15 cellular contexts compared by ENCODE assay signal in genomic region chr7:157399086-157399687, GRCh38.
DNase-seq lines count a peak whose midpoint lies in the region; ATAC-seq, FAIRE-seq and TF ChIP-seq lines count a peak whose summit lies in the region.
"Had no signal": no experiment of that assay in that cellular context is flagged by ENCODE, and none has a peak within 500 bp of the region (broad histone marks: within the 10 kb centered on the region; RNA-seq: fewer than 3 reads in every experiment).

No MANE protein-coding gene starts in this region.

- H3K27ac ChIP-seq in VCaP (peak overlapping the region; percentile 24; the same call in 1 of the 2 replicates), hepatocyte (peak overlapping the region; percentile 79), skeletal muscle tissue (ENCODE audit: low read depth, low read length) (peak overlapping the region; percentile 69), small intestine (ENCODE audit: low read depth in 1 of 2, low read length in 1 of 2) (peak overlapping the region in 1 of 2 donors; percentile 14)
- H3K27ac ChIP-seq: neural progenitor cell had no signal

- ATAC-seq in GM18861 (IDR thresholded peaks at IDR 0.05; ENCODE audit: unreplicated experiment) (no peak), GM21825 (IDR thresholded peaks at IDR 0.05; ENCODE audit: unreplicated experiment) (no peak)
- ATAC-seq: Panc1 had no signal

- peaks cover 19% of the 10 kb centered on the region for H3K4me1 Mint-ChIP-seq in Caco-2 (ENCODE audit: low read depth, unreplicated experiment)

- TF ChIP-seq CTCF in Caco-2 (IDR thresholded peaks at IDR 0.05; ENCODE audit: insufficient read depth in 1 of 2, low read depth in 1 of 2, low read length in 1 of 2, severe bottlenecking in 1 of 2, unreplicated experiment in 1 of 2) (no peak), VCaP (conservative IDR thresholded peaks at IDR 0.05) (no peak), hepatocyte (IDR thresholded peaks at IDR 0.05; ENCODE audit: poor library complexity) (no peak)

- H2AFZ ChIP-seq in hepatocyte: no peak overlapping the region
- H2AFZ ChIP-seq: neural progenitor cell had no signal

- H3K27ac Mint-ChIP-seq in Caco-2 (ENCODE audit: unreplicated experiment): peak overlapping the region; percentile 70
- H3K27ac Mint-ChIP-seq: activated T-helper 2 cell treated with anti-CD3 and anti-CD28 coated beads, Interferon-gamma antibody, Interleukin-2, Interleukin-4, amounts not matched to agents 10 μg/mL and 5 μg/mL and 100 μg/mL, durations not matched to agents 14 hours and 24 hours and 36 hours had no signal

- intact Hi-C loops in Caco-2 (cut with micrococcal nuclease; ENCODE audit: unreplicated experiment): loop anchor here (2.0 kb wide), 1 partner anchor 24 kb away; no protein-coding TSS in a partner anchor

- peaks cover 31% of the 10 kb centered on the region for H3K79me2 ChIP-seq in hepatocyte

- no peaks in the 10 kb centered on the region for H3K9me2 ChIP-seq in hepatocyte (replicated peaks; ENCODE audit: insufficient read depth)

- CTCF ChIA-PET in Caco-2 (lab: Charles Lee): no interaction called here

- WGBS in hepatocyte (ENCODE audit: low lambda C conversion rate, missing lambda C conversion rate): 90% methylated on average over 19 of the region's 19 CpGs
- 89 to 98% (median 94%) methylated on average over 18 to 19 of the region's 19 CpGs for WGBS in small intestine, 3 donors

- no peak overlapping the region for H3K4me2 ChIP-seq in hepatocyte
- H3K4me2 ChIP-seq: neural progenitor cell had no signal

- H3K9me3 Mint-ChIP-seq in Caco-2 (ENCODE audit: unreplicated experiment): no peaks in the 10 kb centered on the region
- H3K9me3 Mint-ChIP-seq: activated T-helper 2 cell treated with anti-CD3 and anti-CD28 coated beads, Interferon-gamma antibody, Interleukin-2, Interleukin-4, amounts not matched to agents 10 μg/mL and 5 μg/mL and 100 μg/mL, durations not matched to agents 14 hours and 24 hours and 36 hours; neural progenitor cell had no signal

- H3K27me3 ChIP-seq in Caco-2 (replicated peaks; ENCODE audit: control insufficient read depth, insufficient read depth, low read length): no peaks in the 10 kb centered on the region
- H3K27me3 ChIP-seq in hepatocyte: no peaks in the 10 kb centered on the region
- H3K27me3 ChIP-seq in skeletal muscle tissue (ENCODE audit: control insufficient read depth in 3 of 3, insufficient read depth in 3 of 3, low read length in 3 of 3): no peaks in the 10 kb centered on the region
- H3K27me3 ChIP-seq in small intestine (ENCODE audit: control insufficient read depth in 2 of 2, insufficient read depth in 2 of 2, low read length in 2 of 2): no peaks in the 10 kb centered on the region
- H3K27me3 ChIP-seq: neural progenitor cell had no signal

- H3K9ac ChIP-seq in skeletal muscle tissue (ENCODE audit: low read depth in 1 of 3, low read length in 3 of 3): peak overlapping the region in 1 of 3 donors; percentile 57
- H3K9ac ChIP-seq: neural progenitor cell had no signal

- POLR2A ChIA-PET in Caco-2 (lab: Charles Lee): no interaction called here

- no peak for FAIRE-seq in small intestine (lab: Jason Lieb, UNC)

- BruUV-seq in Caco-2 (replicated peaks; lab: Mats Ljungman, UMichigan): no TSS peak

- H3K36me3 ChIP-seq in Caco-2 (ENCODE audit: control insufficient read depth, insufficient read depth, low read length) (peaks cover 3% of the 10 kb centered on the region), hepatocyte (replicated peaks; ENCODE audit: insufficient read depth, low read depth) (no peaks in the 10 kb centered on the region), skeletal muscle tissue (ENCODE audit: control insufficient read depth in 3 of 3, insufficient read depth in 3 of 3, low read length in 3 of 3) (peaks cover 4 to 15% (median 6%) of the 10 kb centered on the region in 3 donors), small intestine (ENCODE audit: control insufficient read depth in 2 of 2, insufficient read depth in 2 of 2, low read length in 2 of 2) (peaks cover 2 to 3% of the 10 kb centered on the region in 2 donors)
- H3K36me3 ChIP-seq: neural progenitor cell had no signal

- H3K4me3 ChIP-seq in Caco-2 (ENCODE audit: low read depth, low read length): no peak overlapping the region
- H3K4me3 ChIP-seq in hepatocyte: no peak overlapping the region
- peak overlapping the region in 1 of 3 donors; percentile 49 for H3K4me3 ChIP-seq in skeletal muscle tissue (ENCODE audit: low read length in 3 of 3)
- H3K4me3 ChIP-seq in small intestine (ENCODE audit: low read depth in 1 of 2, low read length in 2 of 2): no peak overlapping the region
- H3K4me3 ChIP-seq: neural progenitor cell had no signal

- H3K9me3 ChIP-seq in Caco-2: no peaks in the 10 kb centered on the region
- no peaks in the 10 kb centered on the region for H3K9me3 ChIP-seq in hepatocyte (ENCODE audit: low read depth)
- no peaks in the 10 kb centered on the region for H3K9me3 ChIP-seq in skeletal muscle tissue (ENCODE audit: control insufficient read depth in 3 of 3, low read length in 3 of 3)
- no peaks in the 10 kb centered on the region for H3K9me3 ChIP-seq in small intestine (ENCODE audit: control insufficient read depth, low read depth)

- DNase-seq in Caco-2 (no peak), hepatocyte (ENCODE audit: low spot score) (no peak), cortex of kidney (lab: John Stamatoyannopoulos, UW) (no peak), small intestine (no peak)
- DNase-seq: activated CD4-positive, alpha-beta T cell treated with anti-CD3 and anti-CD28 coated beads for 48 hours; DMS79 treated with DMSO at 0.1 percent for 48 hours; effector memory CD4-positive, alpha-beta T cell; NCI-H1048 had no signal

- H3K4me3 Mint-ChIP-seq in Caco-2 (ENCODE audit: unreplicated experiment): no peak overlapping the region
- H3K4me3 Mint-ChIP-seq: neural progenitor cell had no signal

- no peaks in the 10 kb centered on the region for H3K27me3 Mint-ChIP-seq in Caco-2 (ENCODE audit: insufficient read depth, unreplicated experiment)

- peaks cover 3% of the 10 kb centered on the region for H4K20me1 ChIP-seq in hepatocyte (ENCODE audit: insufficient read depth, poor library complexity, severe bottlenecking)

- H3K36me3 Mint-ChIP-seq in Caco-2 (ENCODE audit: insufficient read depth, unreplicated experiment): peaks cover 62% of the 10 kb centered on the region

- H3K4me1 ChIP-seq in Caco-2 (peaks cover 14% of the 10 kb centered on the region), hepatocyte (ENCODE audit: insufficient read depth) (peaks cover 17% of the 10 kb centered on the region), skeletal muscle tissue (ENCODE audit: control insufficient read depth in 3 of 3, insufficient read depth in 3 of 3, low read length in 3 of 3) (peaks cover 27 to 56% (median 50%) of the 10 kb centered on the region in 3 donors), small intestine (ENCODE audit: control insufficient read depth in 2 of 2, insufficient read depth in 1 of 2, low read depth in 1 of 2, low read length in 1 of 2) (no peaks in the 10 kb centered on the region)
